ENCODE assay signal across 8 cellular contexts in genomic region chr17:28041068-28041843, GRCh38. TPM values are rescaled to one million over a fixed set of nuclear protein-coding genes. Genes with fewer than 3 reads are reported as not detected.
DNase-seq lines count a peak whose midpoint lies in the region; ATAC-seq and TF ChIP-seq lines count a peak whose summit lies in the region.

No MANE protein-coding gene starts in this region.

- peak; percentile 98 for ATAC-seq in gastroesophageal sphincter

- H3K36me3 ChIP-seq in gastroesophageal sphincter, result no peaks in the 10 kb centered on the region
- no peaks in the 10 kb centered on the region for H3K36me3 ChIP-seq in neutrophil

- peaks cover 49% of the 10 kb centered on the region for H3K36me3 Mint-ChIP-seq in HFFc6 (ENCODE audit: low read depth)
- peaks cover 26% of the 10 kb centered on the region for H3K36me3 Mint-ChIP-seq in activated naive CD4-positive, alpha-beta T cell treated with anti-CD3 and anti-CD28 coated beads, Interleukin-2, amount 10 ng/mL, durations not matched to agents 7 days and 5 days

- H3K27ac Mint-ChIP-seq in HFFc6, result peak overlapping the region; percentile 54
- H3K27ac Mint-ChIP-seq in activated naive CD4-positive, alpha-beta T cell treated with anti-CD3 and anti-CD28 coated beads, Interleukin-2, amount 10 ng/mL, durations not matched to agents 7 days and 5 days, result peak overlapping the region; percentile 78

- CTCF ChIA-PET in activated naive CD4-positive, alpha-beta T cell treated with anti-CD3 and anti-CD28 coated beads, Interleukin-2, amount 10 ng/mL, durations not matched to agents 7 days and 5 days (lab: Charles Lee), result no interaction called here

- H3K4me3 ChIP-seq in gastroesophageal sphincter (peak overlapping the region; percentile 87 to 96), neutrophil (ENCODE audit: low read depth in 1 of 2, low read length in 1 of 2) (peak overlapping the region; percentile 74 to 93)

- peak overlapping the region; percentile 92 for H3K4me3 Mint-ChIP-seq in HFFc6
- H3K4me3 Mint-ChIP-seq in activated naive CD4-positive, alpha-beta T cell treated with anti-CD3 and anti-CD28 coated beads, Interleukin-2, amount 10 ng/mL, durations not matched to agents 7 days and 5 days, result peak overlapping the region; percentile 82

- no peak for TF ChIP-seq EP300 in gastroesophageal sphincter (IDR thresholded peaks at IDR 0.05)

- no peaks in the 10 kb centered on the region for H3K9me3 ChIP-seq in gastroesophageal sphincter
- H3K9me3 ChIP-seq in neutrophil, result no peaks in the 10 kb centered on the region

- peaks cover 69% of the 10 kb centered on the region for H3K4me1 Mint-ChIP-seq in HFFc6 (ENCODE audit: low read depth)
- peaks cover 56% of the 10 kb centered on the region for H3K4me1 Mint-ChIP-seq in activated naive CD4-positive, alpha-beta T cell treated with anti-CD3 and anti-CD28 coated beads, Interleukin-2, amount 10 ng/mL, durations not matched to agents 7 days and 5 days

- TF ChIP-seq CTCF in HFFc6 (IDR thresholded peaks at IDR 0.05), result no peak
- TF ChIP-seq CTCF in gastroesophageal sphincter (IDR thresholded peaks at IDR 0.05), result no peak
- peak; percentile 26 for TF ChIP-seq CTCF in neutrophil (IDR thresholded peaks at IDR 0.05)

- 2% methylated on average over 14 to 17 of the region's 43 CpGs for WGBS in gastroesophageal sphincter (ENCODE audit: low coverage in 1 of 2), 2 donors

- peak; percentile 100 for DNase-seq in GM04504 (ENCODE audit: low read depth)
- peak; percentile 100 for DNase-seq in HFFc6
- DNase-seq in NAMALWA (ENCODE audit: low spot score), result peak; percentile 99
- DNase-seq in SK-MEL-5 (ENCODE audit: low read depth, low spot score), result peak; percentile 100
- peak; percentile 100 for DNase-seq in activated naive CD4-positive, alpha-beta T cell treated with anti-CD3 and anti-CD28 coated beads, Interleukin-2, amount 10 ng/mL, durations not matched to agents 7 days and 5 days
- DNase-seq in substantia nigra (lab: John Stamatoyannopoulos, UW), result peak; percentile 76 to 99 (median 98)

- H3K4me1 ChIP-seq in gastroesophageal sphincter (peaks cover 2 to 48% (median 19%) of the 10 kb centered on the region in 3 donors), neutrophil (ENCODE audit: control insufficient read depth in 1 of 2, insufficient read depth in 1 of 2, low read depth in 1 of 2, low read length in 1 of 2) (peaks cover 30 to 33% of the 10 kb centered on the region in 2 experiments)

- peak overlapping the region; percentile 90 to 93 (median 91) for H3K27ac ChIP-seq in gastroesophageal sphincter
- peak overlapping the region; percentile 93 for H3K27ac ChIP-seq in neutrophil
- peak overlapping the region; percentile 71 for H3K27ac ChIP-seq in substantia nigra (ENCODE audit: low read depth, low read length, poor library complexity, severe bottlenecking)

- peak; percentile 43 to 63 for TF ChIP-seq POLR2A in gastroesophageal sphincter (IDR thresholded peaks at IDR 0.05)

- in situ Hi-C loops in SK-MEL-5 (cut with HindIII; ENCODE audit: low pct_unique_long_range_greater_than_20kb, low sequenced_read_pairs), result no loop called here

- H3K27me3 ChIP-seq in gastroesophageal sphincter (no peaks in the 10 kb centered on the region), neutrophil (peaks cover 11% of the 10 kb centered on the region)

- H3K9me3 Mint-ChIP-seq in HFFc6, result peaks cover 9% of the 10 kb centered on the region; the same call in 1 of the 2 replicates
- H3K9me3 Mint-ChIP-seq in activated naive CD4-positive, alpha-beta T cell treated with anti-CD3 and anti-CD28 coated beads, Interleukin-2, amount 10 ng/mL, durations not matched to agents 7 days and 5 days, result no peaks in the 10 kb centered on the region

- H3K27me3 Mint-ChIP-seq in HFFc6 (ENCODE audit: insufficient read depth), result peaks cover 6% of the 10 kb centered on the region
- H3K27me3 Mint-ChIP-seq in activated naive CD4-positive, alpha-beta T cell treated with anti-CD3 and anti-CD28 coated beads, Interleukin-2, amount 10 ng/mL, durations not matched to agents 7 days and 5 days, result peaks cover 14% of the 10 kb centered on the region

RNA-seq across cellular contexts. Expression of gene NLK, which starts 1.2 kb away (rescaled TPM):
- total RNA-seq in HFFc6 (2021; fragmentation: NEBNext Ultra II Directional; extraction: Animal tissue kit (Norgen Biotek cat#: 25700)), result 10 to 100 TPM; 18.5 to 25.3 (median 22.1) TPM
- 42.4 and 43.2 TPM in 2 replicates for total RNA-seq in SK-MEL-5 (2014; rRNA removed; shearing (Covaris generic))
- polyA plus RNA-seq in SK-MEL-5 (2015; cell fraction: cytosol; rRNA removed), result 31.6 and 36.8 TPM in 2 replicates
- 135 and 137 TPM in 2 replicates for polyA plus RNA-seq in SK-MEL-5 (2015; cell fraction: nucleus; rRNA removed)
- total RNA-seq in gastroesophageal sphincter, result 10 to 100 TPM; 12.8 to 16.1 (median 13.8) TPM

Comparison
In these comparisons a context has a peak if more than half of its experiments do, and no peak if none do; other contexts are left out.
1. Peak in every context shown above with its lines: DNase-seq, ATAC-seq, H3K4me3 ChIP-seq and H3K27ac ChIP-seq.